ENCODE assay signal across 20 cellular contexts in genomic region chr1:78275456-78275855, GRCh38.
"Had no signal": no experiment of that assay in that cellular context is flagged by ENCODE, and none has a peak within 500 bp of the region (broad histone marks: within the 10 kb centered on the region; RNA-seq: fewer than 3 reads in every experiment).

No MANE protein-coding gene starts in this region.

- H3K4me1 Mint-ChIP-seq: activated T-helper 17 cell treated with anti-CD3 and anti-CD28 coated beads, Interleukin-2, amount 50 U/mL, for 72 hours; brain; naive thymus-derived CD8-positive, alpha-beta T cell; T-cell had no signal

- H3K4me1 ChIP-seq: lower lobe of right lung, parathyroid adenoma, vagina had no signal

- H2AFZ ChIP-seq: parathyroid adenoma had no signal

- H3K36me3 Mint-ChIP-seq: brain, T-cell had no signal

- DNase-seq: activated CD4-positive, alpha-beta T cell treated with anti-CD3 and anti-CD28 coated beads for 1 hour; activated CD4-positive, alpha-beta T cell treated with anti-CD3 and anti-CD28 coated beads, Interleukin-2, amount 50 U/mL, for 48 hours; activated naive CD4-positive, alpha-beta T cell treated with Interleukin-2 at 50 U/mL for 16 hours; effector CD8-positive, alpha-beta T cell; left colon; lower lobe of right lung; midbrain; naive thymus-derived CD8-positive, alpha-beta T cell; stimulated activated CD4-positive, alpha-beta T cell treated with anti-CD3 and anti-CD28 coated beads, Interleukin-15, amount 100 ng/mL, for 24 hours; stimulated activated CD4-positive, alpha-beta T cell treated with anti-CD3 and anti-CD28 coated beads, Interleukin-4, amount 100 ng/mL, for 24 hours; stimulated activated naive CD4-positive, alpha-beta T cell; T-cell had no signal

- H3K27ac ChIP-seq: lower lobe of right lung, parathyroid adenoma, skin epidermis, tibial nerve, vagina, VCaP had no signal

- H3K36me3 ChIP-seq: gastroesophageal sphincter, lower lobe of right lung, tibial nerve, vagina had no signal

- H3K27me3 ChIP-seq: gastroesophageal sphincter, tibial nerve, vagina had no signal

- H3K27ac Mint-ChIP-seq: activated T-helper 17 cell treated with anti-CD3 and anti-CD28 coated beads, Interleukin-2, amount 50 U/mL, for 72 hours; brain; naive thymus-derived CD8-positive, alpha-beta T cell; T-cell had no signal

- H3K9ac ChIP-seq: parathyroid adenoma had no signal

- H3K4me3 ChIP-seq: gastroesophageal sphincter, lower lobe of right lung, skin epidermis, tibial nerve, vagina had no signal

- ATAC-seq: activated T-helper 17 cell treated with anti-CD3 and anti-CD28 coated beads, Interleukin-2, amount 50 U/mL, for 72 hours; gastroesophageal sphincter; left colon; lower lobe of right lung; naive thymus-derived CD8-positive, alpha-beta T cell; T-cell had no signal

- H3K9me3 Mint-ChIP-seq: activated T-helper 17 cell treated with anti-CD3 and anti-CD28 coated beads, Interleukin-2, amount 50 U/mL, for 72 hours; T-cell had no signal

- H3K79me2 ChIP-seq: parathyroid adenoma had no signal

- H3K9me3 ChIP-seq: gastroesophageal sphincter, lower lobe of right lung, tibial nerve, vagina had no signal

- H3K4me3 Mint-ChIP-seq: activated T-helper 17 cell treated with anti-CD3 and anti-CD28 coated beads, Interleukin-2, amount 50 U/mL, for 72 hours; brain; naive thymus-derived CD8-positive, alpha-beta T cell; T-cell had no signal
